ENCODE assay signal across 18 cellular contexts in the genomic region with DNA sequence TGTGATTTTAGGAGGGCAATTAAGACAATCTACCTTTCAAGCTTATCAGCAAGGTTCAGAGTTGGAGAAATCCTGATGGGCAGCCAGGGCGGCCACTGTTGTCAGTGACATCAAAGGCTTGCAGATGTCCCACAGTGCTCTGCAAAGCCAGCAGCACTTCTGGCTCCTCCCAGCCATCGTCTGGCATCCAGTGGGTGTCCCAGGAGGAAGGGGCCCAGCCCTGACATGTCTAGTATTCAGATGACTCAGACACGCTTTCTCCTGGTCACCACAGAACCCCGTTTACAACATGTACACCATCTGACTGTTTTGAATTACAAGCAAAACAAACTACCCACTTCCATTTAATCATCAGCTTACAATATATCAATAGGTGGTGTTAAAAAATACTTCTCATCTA.
"Had no signal": no experiment of that assay in that cellular context is flagged by ENCODE, and none has a peak within 500 bp of the region (broad histone marks: within the 10 kb centered on the region; RNA-seq: fewer than 3 reads in every experiment).

No MANE protein-coding gene starts in this region.

- H3K4me3 Mint-ChIP-seq: activated CD4-positive, alpha-beta memory T cell treated with anti-CD3 and anti-CD28 coated beads, Interleukin-2, amount 10 ng/mL, durations not matched to agents 7 days and 5 days; activated naive CD8-positive, alpha-beta T cell; activated T-cell treated with anti-CD3 and anti-CD28 coated beads, Interleukin-2, amount 50 U/mL, for 4 hours; dendritic cell treated with granulocyte-macrophage colony-stimulating factor and Interleukin-4, amounts not matched to agents 40 ng/mL and 50 ng/mL, for 4 days; nephron; T-helper 1 cell treated with Interleukin-12 subunit alpha and Interleukin-12 subunit beta and Interleukin-4 antibody, amounts not matched to agents 30 μg/mL and 1 μg/mL, for 36 hours had no signal

- H3K27ac Mint-ChIP-seq: activated CD4-positive, alpha-beta memory T cell treated with anti-CD3 and anti-CD28 coated beads, Interleukin-2, amount 10 ng/mL, durations not matched to agents 7 days and 5 days; activated naive CD8-positive, alpha-beta T cell; dendritic cell treated with granulocyte-macrophage colony-stimulating factor and Interleukin-4, amounts not matched to agents 40 ng/mL and 50 ng/mL, for 4 days; nephron; T-helper 1 cell treated with Interleukin-12 subunit alpha and Interleukin-12 subunit beta and Interleukin-4 antibody, amounts not matched to agents 30 μg/mL and 1 μg/mL, for 36 hours had no signal

- H3K27ac ChIP-seq: body of pancreas, prostate gland, spleen, thoracic aorta, upper lobe of right lung, WERI-Rb-1 had no signal

- DNase-seq: activated CD4-positive, alpha-beta memory T cell treated with anti-CD3 and anti-CD28 coated beads, Interleukin-2, amount 10 ng/mL, durations not matched to agents 7 days and 5 days; activated effector memory CD4-positive, alpha-beta T cell treated with anti-CD3 and anti-CD28 coated beads, Interleukin-2, amount 50 U/mL, for 16 hours; activated T-cell treated with anti-CD3 and anti-CD28 coated beads, Interleukin-2, amount 50 U/mL, for 4 hours; amniotic stem cell; body of pancreas; cerebellar nuclear complex; effector memory CD4-positive, alpha-beta T cell; right cardiac atrium; spleen; upper lobe of right lung; WERI-Rb-1 had no signal

- H3K36me3 Mint-ChIP-seq: activated naive CD8-positive, alpha-beta T cell had no signal

- H3K4me3 ChIP-seq: body of pancreas, prostate gland, spleen, thoracic aorta, upper lobe of right lung had no signal

- H3K9me3 Mint-ChIP-seq: activated CD4-positive, alpha-beta memory T cell treated with anti-CD3 and anti-CD28 coated beads, Interleukin-2, amount 10 ng/mL, durations not matched to agents 7 days and 5 days; activated T-cell treated with anti-CD3 and anti-CD28 coated beads, Interleukin-2, amount 50 U/mL, for 4 hours; dendritic cell treated with granulocyte-macrophage colony-stimulating factor and Interleukin-4, amounts not matched to agents 40 ng/mL and 50 ng/mL, for 4 days; T-helper 1 cell treated with Interleukin-12 subunit alpha and Interleukin-12 subunit beta and Interleukin-4 antibody, amounts not matched to agents 30 μg/mL and 1 μg/mL, for 36 hours had no signal

- H3K36me3 ChIP-seq: prostate gland, thoracic aorta, upper lobe of right lung, WERI-Rb-1 had no signal

- ATAC-seq: activated T-cell treated with anti-CD3 and anti-CD28 coated beads, Interleukin-2, amount 50 U/mL, for 4 hours; body of pancreas; right cardiac atrium; SK-N-SH treated with all-trans-retinoic acid at 6 μM for 48 hours; upper lobe of right lung had no signal

- H3K4me1 ChIP-seq: prostate gland, upper lobe of right lung had no signal

- H3K27me3 ChIP-seq: body of pancreas, spleen, upper lobe of right lung had no signal

- H3K27me3 Mint-ChIP-seq: activated CD4-positive, alpha-beta memory T cell treated with anti-CD3 and anti-CD28 coated beads, Interleukin-2, amount 10 ng/mL, durations not matched to agents 7 days and 5 days; dendritic cell treated with granulocyte-macrophage colony-stimulating factor and Interleukin-4, amounts not matched to agents 40 ng/mL and 50 ng/mL, for 4 days had no signal

- H3K9me3 ChIP-seq: body of pancreas, prostate gland, spleen, thoracic aorta, upper lobe of right lung had no signal
